Comparison of ENCODE assay signal across 8 cellular contexts in the genomic region with DNA sequence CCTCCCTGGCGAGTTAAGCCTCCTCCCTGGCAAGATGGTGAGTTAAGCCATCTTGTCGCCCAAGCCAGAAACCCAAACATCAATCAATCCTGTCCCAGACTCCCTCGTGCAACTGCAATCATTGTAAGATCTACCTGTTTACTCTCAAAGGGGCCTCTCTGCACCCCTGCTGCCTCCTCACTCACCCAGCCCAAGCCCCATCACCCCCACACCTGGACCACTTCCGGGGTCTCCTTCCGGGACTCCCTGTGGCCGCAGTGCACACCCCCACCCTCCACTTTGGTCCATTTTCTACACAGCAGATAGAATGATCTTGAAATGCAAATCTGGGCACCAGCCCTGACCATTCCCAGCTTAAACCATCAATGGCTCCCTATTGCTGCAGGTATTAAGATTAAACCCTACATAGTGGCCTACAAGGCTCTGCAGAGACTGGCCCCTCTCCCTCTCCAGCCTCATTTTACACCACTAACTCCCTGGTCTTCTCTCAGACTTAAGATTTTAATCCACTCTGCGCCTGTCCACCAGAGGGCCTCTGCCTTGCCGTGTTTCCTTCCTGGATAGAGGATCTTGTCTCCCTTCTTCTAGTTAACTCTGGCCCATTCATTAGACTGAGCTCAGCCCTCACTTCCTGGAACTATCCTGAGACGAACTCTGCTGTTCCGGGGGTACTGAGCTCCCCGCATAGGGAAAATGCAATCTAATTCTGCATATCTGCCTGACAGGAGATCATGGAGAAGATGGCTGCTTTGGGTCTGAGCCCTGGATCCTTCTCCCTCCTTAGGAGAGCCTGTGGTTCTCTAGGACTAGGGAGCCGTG. TPM values are rescaled to one million over a fixed set of nuclear protein-coding genes. Genes with fewer than 3 reads are reported as not detected.
A peak's percentile ranks its signal among the peaks of the same experiment; 100 is the strongest.
DNase-seq lines count a peak whose midpoint lies in the region; ATAC-seq and TF ChIP-seq lines count a peak whose summit lies in the region.

No MANE protein-coding gene starts in this region.

- ATAC-seq in RWPE2 (ENCODE audit: low read depth) (peak; percentile 65), psoas muscle (peak; percentile 54 to 67 (median 57)), T-helper 17 cell (no peak), HG02885 (IDR thresholded peaks at IDR 0.05; ENCODE audit: poor library complexity, unreplicated experiment) (no peak), GM19455 (IDR thresholded peaks at IDR 0.05; ENCODE audit: unreplicated experiment) (no peak)

- H3K4me3 Mint-ChIP-seq in T-helper 17 cell, result no peak overlapping the region

- H3K27me3 ChIP-seq in RWPE2 (ENCODE audit: insufficient read depth, poor library complexity, severe bottlenecking) (no peaks in the 10 kb centered on the region), psoas muscle (ENCODE audit: insufficient read depth in 3 of 3, low read length in 2 of 3) (peaks cover 0 to 4% (median 0%) of the 10 kb centered on the region in 3 donors)

- no peak overlapping the region for H3K27ac Mint-ChIP-seq in T-helper 17 cell

- H3K36me3 Mint-ChIP-seq in T-helper 17 cell (ENCODE audit: low read depth), result no peaks in the 10 kb centered on the region

- intact Hi-C loops in psoas muscle (cut with DNase I), result no loop called here

- H3K27ac ChIP-seq in RWPE2 (ENCODE audit: poor library complexity, severe bottlenecking), result no peak overlapping the region
- H3K27ac ChIP-seq in psoas muscle, result no peak overlapping the region

- H3K9me3 ChIP-seq in RWPE2 (ENCODE audit: severe bottlenecking) (no peaks in the 10 kb centered on the region), psoas muscle (no peaks in the 10 kb centered on the region), T-helper 17 cell (ENCODE audit: control insufficient read depth, low read length, poor library complexity, severe bottlenecking) (no peaks in the 10 kb centered on the region)

- H3K4me1 ChIP-seq in RWPE2 (ENCODE audit: insufficient read depth, poor library complexity, severe bottlenecking), result peaks cover 4% of the 10 kb centered on the region
- peaks cover 2% of the 10 kb centered on the region for H3K4me1 ChIP-seq in psoas muscle

- H3K36me3 ChIP-seq in RWPE2 (ENCODE audit: low read depth) (no peaks in the 10 kb centered on the region), psoas muscle (ENCODE audit: insufficient read depth in 1 of 2, low read depth in 1 of 2) (no peaks in the 10 kb centered on the region)

- DNase-seq in AG08395 (ENCODE audit: low spot score), result peak; percentile 66
- peak; percentile 19 for DNase-seq in GM19238 (ENCODE audit: insufficient read length, low spot score)
- no peak for DNase-seq in RWPE2 (ENCODE audit: low spot score)
- peak; percentile 36 for DNase-seq in fibroblast of villous mesenchyme (ENCODE audit: low read depth)
- no peak for DNase-seq in psoas muscle
- no peak for DNase-seq in T-helper 17 cell

- H3K4me3 ChIP-seq in RWPE2 (ENCODE audit: severe bottlenecking), result no peak overlapping the region
- H3K4me3 ChIP-seq in fibroblast of villous mesenchyme (ENCODE audit: low read depth, low read length), result no peak overlapping the region
- H3K4me3 ChIP-seq in psoas muscle, result no peak overlapping the region

- H3K27me3 Mint-ChIP-seq in T-helper 17 cell, result peaks cover 57% of the 10 kb centered on the region

- TF ChIP-seq CTCF in RWPE2 (IDR thresholded peaks at IDR 0.05; ENCODE audit: poor library complexity, severe bottlenecking) (peak; percentile 73), fibroblast of villous mesenchyme (IDR thresholded peaks at IDR 0.05; ENCODE audit: insufficient read depth, low read depth, low read length) (peak; percentile 68), psoas muscle (IDR thresholded peaks at IDR 0.05) (peak; percentile 55)

- H3K4me1 Mint-ChIP-seq in T-helper 17 cell, result no peaks in the 10 kb centered on the region

- 37 to 55% (median 44%) methylated on average over 12 of the region's 12 CpGs for WGBS in psoas muscle, 3 donors

RNA-seq across cellular contexts. Expression of a gene that starts 41.9 kb away (rescaled TPM):
- not detected in 2 replicates for total RNA-seq in fibroblast of villous mesenchyme
- total RNA-seq in psoas muscle, result 1 to 10 TPM in 1 of 4 donors, under 1 TPM in 3; 0.30 to 1.9 (median 0.80) TPM
- polyA plus RNA-seq in psoas muscle, result under 1 TPM; 0.27 to 0.36 (median 0.34) TPM
- total RNA-seq in T-helper 17 cell, result not detected

Comparison
In these comparisons a context has a peak if more than half of its experiments do, and no peak if none do; other contexts are left out.
1. DNase-seq: peak in AG08395 (single experiment), GM19238 (single experiment) and fibroblast of villous mesenchyme (single experiment); none in RWPE2 (single experiment), psoas muscle (0 of 2) and T-helper 17 cell (0 of 3).
2. ATAC-seq: peak in RWPE2 (single experiment) and psoas muscle (4 of 4); none in T-helper 17 cell (single experiment), HG02885 (single experiment) and GM19455 (single experiment).
3. Peak in every context shown above with its lines, with median percentiles within 50 percentile points of each other: CTCF ChIP-seq.